9 cellular contexts compared by ENCODE assay signal in genomic region chr15:60358935-60359672, GRCh38. TPM values are rescaled to one million over a fixed set of nuclear protein-coding genes. Genes with fewer than 3 reads are reported as not detected.
DNase-seq lines count a peak whose midpoint lies in the region; ATAC-seq and TF ChIP-seq lines count a peak whose summit lies in the region.
"Had no signal": no experiment of that assay in that cellular context is flagged by ENCODE, and none has a peak within 500 bp of the region (broad histone marks: within the 10 kb centered on the region; RNA-seq: fewer than 3 reads in every experiment).

No MANE protein-coding gene starts in this region.

- H3K4me2 ChIP-seq in mesenchymal stem cell (ENCODE audit: low read length, poor library complexity, severe bottlenecking): no peak overlapping the region

- no peak overlapping the region for H2BK120ac ChIP-seq in mesenchymal stem cell (ENCODE audit: low read depth, low read length)

- H2BK5ac ChIP-seq in mesenchymal stem cell (ENCODE audit: low read depth, low read length, poor library complexity, severe bottlenecking): no peak overlapping the region

- no peaks in the 10 kb centered on the region for H3K9me3 ChIP-seq in mesenchymal stem cell (ENCODE audit: control insufficient read depth, low read length)
- H3K9me3 ChIP-seq: esophagus squamous epithelium had no signal

- DNase-seq in NCI-H1694 treated with DMSO at 0.1 percent for 48 hours (lab: John Stamatoyannopoulos, UW) (peak; percentile 94), astrocyte of the cerebellum (ENCODE audit: low read depth) (peak; percentile 37), mesenchymal stem cell (peak; percentile 89), NCI-H226 (no peak), GM13977 (ENCODE audit: low spot score) (no peak)
- DNase-seq in stimulated activated CD8-positive, alpha-beta memory T cell treated with anti-CD3 and anti-CD28 coated beads, Interleukin-4, amount 100 ng/mL, for 48 hours: no peak
- DNase-seq: esophagus squamous epithelium had no signal

- H3K36me3 ChIP-seq in ACC112 (ENCODE audit: insufficient read depth, low read length) (peaks cover 86% of the 10 kb centered on the region), mesenchymal stem cell (ENCODE audit: control insufficient read depth in 1 of 2, insufficient read depth in 2 of 2, low read depth in 1 of 2, low read length in 2 of 2) (peaks cover 52 to 94% of the 10 kb centered on the region in 2 experiments)

- H3K4me3 ChIP-seq in ACC112 (ENCODE audit: low read depth, low read length): peak overlapping the region; percentile 35; the same call in 1 of the 2 replicates
- no peak overlapping the region for H3K4me3 ChIP-seq in astrocyte of the cerebellum (ENCODE audit: low read depth, low read length)
- H3K4me3 ChIP-seq in mesenchymal stem cell (ENCODE audit: insufficient read depth in 1 of 2, low read depth in 1 of 2, low read length in 2 of 2): no peak overlapping the region
- H3K4me3 ChIP-seq: esophagus squamous epithelium had no signal

- peak overlapping the region; percentile 88 for H3K27ac ChIP-seq in ACC112 (ENCODE audit: low read depth, low read length)
- H3K27ac ChIP-seq in mesenchymal stem cell (ENCODE audit: low read length, poor library complexity, severe bottlenecking): peak overlapping the region; percentile 64
- H3K27ac ChIP-seq: esophagus squamous epithelium had no signal

- H4K91ac ChIP-seq in mesenchymal stem cell (ENCODE audit: low read length): no peak overlapping the region

- peaks cover 85% of the 10 kb centered on the region for H3K4me1 ChIP-seq in ACC112 (ENCODE audit: control insufficient read depth, insufficient read depth, low read length, unreplicated experiment)
- H3K4me1 ChIP-seq in mesenchymal stem cell (ENCODE audit: control insufficient read depth, insufficient read depth, low read depth, low read length): peaks cover 12% of the 10 kb centered on the region

- H4K8ac ChIP-seq in mesenchymal stem cell (ENCODE audit: low read length): no peak overlapping the region

- H3K23ac ChIP-seq in mesenchymal stem cell (ENCODE audit: low read length in 2 of 2): no peak overlapping the region

- in situ Hi-C loops in astrocyte of the cerebellum (cut with HindIII; ENCODE audit: low sequenced_read_pairs): no loop called here
- in situ Hi-C loops in GM13977 (cut with MboI; ENCODE audit: low pct_unique_long_range_greater_than_20kb, low sequenced_read_pairs, unreplicated experiment): no loop called here

- H3K9ac ChIP-seq in mesenchymal stem cell (ENCODE audit: low read length): peak overlapping the region; percentile 79

- no peak for TF ChIP-seq CTCF in astrocyte of the cerebellum (IDR thresholded peaks at IDR 0.05; ENCODE audit: low read depth, low read length, missing control alignments)
- TF ChIP-seq CTCF in GM13977 (IDR thresholded peaks at IDR 0.05; ENCODE audit: extremely low read depth, insufficient read depth, missing control alignments): no peak

- H2AFZ ChIP-seq in ACC112 (ENCODE audit: low read length, unreplicated experiment) (no peak overlapping the region), mesenchymal stem cell (ENCODE audit: low read depth, low read length) (no peak overlapping the region)

- no peaks in the 10 kb centered on the region for H3K79me1 ChIP-seq in mesenchymal stem cell (replicated peaks; ENCODE audit: low read length, poor library complexity, severe bottlenecking)

- no peak overlapping the region for H3K18ac ChIP-seq in mesenchymal stem cell (ENCODE audit: low read depth in 1 of 2, low read length in 2 of 2)

- no peak overlapping the region for H2BK12ac ChIP-seq in mesenchymal stem cell (ENCODE audit: low read length in 2 of 2)

- H2AK5ac ChIP-seq in mesenchymal stem cell (ENCODE audit: low read length, severe bottlenecking): no peak overlapping the region

- no peak for ATAC-seq in HG02884 (IDR thresholded peaks at IDR 0.05; ENCODE audit: unreplicated experiment)

- no peak overlapping the region for H2BK15ac ChIP-seq in mesenchymal stem cell (ENCODE audit: low read depth, poor library complexity, severe bottlenecking)

- no peak overlapping the region for H3K4ac ChIP-seq in mesenchymal stem cell (ENCODE audit: low read depth in 1 of 2, low read length in 2 of 2)

- no peaks in the 10 kb centered on the region for H3K27me3 ChIP-seq in ACC112 (ENCODE audit: insufficient read depth, low read length)
- no peaks in the 10 kb centered on the region for H3K27me3 ChIP-seq in mesenchymal stem cell (ENCODE audit: control insufficient read depth in 1 of 2, insufficient read depth in 1 of 2, low read length in 2 of 2)
- H3K27me3 ChIP-seq: esophagus squamous epithelium had no signal

- 68% methylated on average over 10 of the region's 10 CpGs for WGBS in mesenchymal stem cell

- H3K79me2 ChIP-seq in ACC112 (ENCODE audit: control insufficient read depth, insufficient read depth, low read length, unreplicated experiment): peaks cover 85% of the 10 kb centered on the region

- no peak overlapping the region for H3K14ac ChIP-seq in mesenchymal stem cell (ENCODE audit: low read length in 2 of 2)

RNA-seq across cellular contexts. Expression of gene ANXA2, which starts 38.7 kb away (rescaled TPM):
- polyA plus RNA-seq in mesenchymal stem cell (2013, experiment 1 of 2): 2,051 TPM
- polyA plus RNA-seq in mesenchymal stem cell (2013, experiment 2 of 2): 2,053 TPM

Comparison
In these comparisons a context has a peak if more than half of its experiments do, and no peak if none do; other contexts are left out.
1. DNase-seq: peak in NCI-H1694 treated with DMSO at 0.1 percent for 48 hours (single experiment), astrocyte of the cerebellum (single experiment) and mesenchymal stem cell (single experiment); none in NCI-H226 (single experiment), stimulated activated CD8-positive, alpha-beta memory T cell treated with anti-CD3 and anti-CD28 coated beads, Interleukin-4, amount 100 ng/mL, for 48 hours (single experiment) and GM13977 (single experiment).